12 cellular contexts compared by ENCODE assay signal in genomic region chr6:25681848-25682247, GRCh38. TPM values are rescaled to one million over a fixed set of nuclear protein-coding genes. Genes with fewer than 3 reads are reported as not detected.
"Had no signal": no experiment of that assay in that cellular context is flagged by ENCODE, and none has a peak within 500 bp of the region (broad histone marks: within the 10 kb centered on the region; RNA-seq: fewer than 3 reads in every experiment).

No MANE protein-coding gene starts in this region.

- H3K4me3 ChIP-seq: GM23248, GM23338, HAP-1 had no signal

- H3K27ac ChIP-seq: GM23248 had no signal

- DNase-seq: GM23248, GOT3, H7, H9, HCEC 1CT, HFFc6 had no signal

- H3K9me3 Mint-ChIP-seq: GM23338, H9, HFFc6 had no signal

- ATAC-seq: GM23338, HCT116 had no signal

- H3K9ac ChIP-seq: GM23248 had no signal

- H3K27ac Mint-ChIP-seq: GM23338, H9, HFFc6 had no signal

- H3K36me3 ChIP-seq: HAP-1 had no signal

- H3K4me2 ChIP-seq: GM23338 had no signal

- H3K4me3 Mint-ChIP-seq: GM23338, H9, HFFc6 had no signal

- H3K9me3 ChIP-seq: HAP-1 had no signal

- H3K4me1 ChIP-seq: HAP-1 had no signal

- H2AFZ ChIP-seq: GM23248, GM23338 had no signal

- FAIRE-seq: H1, H54 had no signal

- H3K4me1 Mint-ChIP-seq: GM23338, H9 had no signal

RNA-seq across cellular contexts. Expression of gene SCGN, which starts 29.8 kb away (rescaled TPM):
- total RNA-seq: GM23248, GM23338, H1, H4, H7, H9, HFFc6 had no signal
- polyA plus RNA-seq: GM23248, GM23338, H1 had no signal
